21 cellular contexts compared by ENCODE assay signal in genomic region chr4:52628974-52629373, GRCh38. TPM values are rescaled to one million over a fixed set of nuclear protein-coding genes. Genes with fewer than 3 reads are reported as not detected.
DNase-seq lines count a peak whose midpoint lies in the region; ATAC-seq, FAIRE-seq and TF ChIP-seq lines count a peak whose summit lies in the region.
"Had no signal": no experiment of that assay in that cellular context is flagged by ENCODE, and none has a peak within 500 bp of the region (broad histone marks: within the 10 kb centered on the region; RNA-seq: fewer than 3 reads in every experiment).

No MANE protein-coding gene starts in this region.

- POLR2A ChIA-PET in GM12878 (lab: Charles Lee), result no interaction called here

- H3K56ac ChIP-seq in H9 (ENCODE audit: insufficient read length, low read depth, low read length), result no peak overlapping the region

- H2AFZ ChIP-seq in GM12878 (ENCODE audit: control insufficient read depth, low read depth, low read length) (no peak overlapping the region), H9 (ENCODE audit: low read length) (no peak overlapping the region)
- H2AFZ ChIP-seq: GM23248 had no signal

- in situ Hi-C loops in GM12878 (cut with MboI), result no loop called here

- H2BK120ac ChIP-seq in H9 (ENCODE audit: low read depth, low read length, poor library complexity, severe bottlenecking), result no peak overlapping the region

- no peak overlapping the region for H2BK15ac ChIP-seq in H9 (ENCODE audit: low read depth, low read length)

- no peak overlapping the region for H3T11ph ChIP-seq in H9 (ENCODE audit: low read length)

- no peaks in the 10 kb centered on the region for H3K23me2 ChIP-seq in H9 (ENCODE audit: insufficient read length, low read depth, low read length, poor library complexity, severe bottlenecking)

- no peak overlapping the region for H3K23ac ChIP-seq in H9 (ENCODE audit: insufficient read length, low read depth, low read length)

- no peak overlapping the region for H3K14ac ChIP-seq in H9 (ENCODE audit: insufficient read depth, low read length)

- FAIRE-seq in GM12878 (lab: Jason Lieb, UNC), result no peak
- FAIRE-seq: A204.1, G401.6, GM12892, GM18507, HTR-8/SVneo had no signal

- TF ChIP-seq CTCF in ascending aorta (IDR thresholded peaks at IDR 0.05) (no peak), GM12878 (IDR thresholded peaks at IDR 0.05 in 2 of 3, conservative IDR thresholded peaks at IDR 0.05 in 1 of 3; ENCODE audit: control insufficient read depth in 2 of 3, extremely low read depth in 1 of 3, insufficient read depth in 1 of 3, low read depth in 3 of 3, low read length in 3 of 3) (no peak), psoas muscle (IDR thresholded peaks at IDR 0.05) (no peak), thoracic aorta (IDR thresholded peaks at IDR 0.05) (no peak), H9 (conservative IDR thresholded peaks at IDR 0.05) (no peak)

- RAD21 ChIA-PET in GM12878 (lab: Charles Lee; ENCODE audit: unreplicated experiment), result no interaction called here

- H3K9me3 Mint-ChIP-seq in H9, result no peaks in the 10 kb centered on the region
- H3K9me3 Mint-ChIP-seq: CD8-positive, alpha-beta memory T cell had no signal

- H3K36me3 Mint-ChIP-seq in H9 (ENCODE audit: insufficient read depth in 1 of 3, low read depth in 3 of 3), result peaks cover 9 to 47% (median 27%) of the 10 kb centered on the region in 3 experiments; a peak in 6 of 7 replicates
- H3K36me3 Mint-ChIP-seq: CD4-positive, CD25-positive, alpha-beta regulatory T cell had no signal

- no peak overlapping the region for H2BK12ac ChIP-seq in H9 (ENCODE audit: insufficient read length, low read depth, low read length)

- ATAC-seq in GM12878 (no peak), psoas muscle (peak; percentile 65 to 97 (median 80)), thoracic aorta (ENCODE audit: insufficient number of reproducible peaks, low FRiP score, low read depth) (no peak), HG03039 (IDR thresholded peaks at IDR 0.05; ENCODE audit: unreplicated experiment) (no peak)

- no peaks in the 10 kb centered on the region; the same call in 1 of the 2 replicates for H3K79me2 ChIP-seq in GM12878 (ENCODE audit: control insufficient read depth, insufficient read depth, low read length)
- no peaks in the 10 kb centered on the region; the same call in 1 of the 2 replicates for H3K79me2 ChIP-seq in H9 (ENCODE audit: insufficient read depth, low read length)

- H3K27me3 Mint-ChIP-seq in H9 (ENCODE audit: low read depth), result no peaks in the 10 kb centered on the region
- H3K27me3 Mint-ChIP-seq: CD4-positive, CD25-positive, alpha-beta regulatory T cell had no signal

- 98% methylated on average over 2 of the region's 2 CpGs for WGBS in GM12878 (ENCODE audit: insufficient coverage, insufficient replicate concordance, low lambda C conversion rate, missing lambda C conversion rate)
- 14 to 39% (median 25%) methylated on average over 2 of the region's 2 CpGs for WGBS in psoas muscle, 3 donors
- no CpG with 5 or more reads among the region's 2 CpGs for WGBS in H9 (ENCODE audit: extremely low coverage, insufficient read length, low lambda C conversion rate)

- no peak overlapping the region for H4K8ac ChIP-seq in H9 (replicated peaks; ENCODE audit: insufficient read length, low read depth, low read length)

- H3K27ac ChIP-seq in ascending aorta (peak overlapping the region; percentile 42 to 72), GM12878 (ENCODE audit: control insufficient read depth, insufficient read depth) (no peak overlapping the region), psoas muscle (peak overlapping the region; percentile 66), thoracic aorta (peak overlapping the region; percentile 13 to 55), H9 (ENCODE audit: insufficient read length, low read depth, low read length) (no peak overlapping the region)
- H3K27ac ChIP-seq: GM23248 had no signal

- DNase-seq in ascending aorta (ENCODE audit: low spot score in 2 of 2) (no peak), GM12878 (ENCODE audit: low read depth, low spot score) (no peak), psoas muscle (no peak), thoracic aorta (ENCODE audit: low spot score) (no peak), H9 (no peak)
- DNase-seq: ACHN; BE2C; C1 segment of cervical spinal cord; CD4-positive, CD25-positive, alpha-beta regulatory T cell; CD8-positive, alpha-beta memory T cell; COR-L47; DMS 273 treated with DMSO at 0.1 percent for 48 hours; GM23248; HCEC 1CT; IMR-90 had no signal

- H3K4me1 ChIP-seq in ascending aorta, result peaks cover 0 to 4% of the 10 kb centered on the region in 2 donors
- no peaks in the 10 kb centered on the region for H3K4me1 ChIP-seq in GM12878 (ENCODE audit: control insufficient read depth, insufficient read depth, low read length)
- H3K4me1 ChIP-seq in psoas muscle, result peaks cover 21% of the 10 kb centered on the region
- H3K4me1 ChIP-seq in thoracic aorta (ENCODE audit: control insufficient read depth in 1 of 2, low read depth in 2 of 2), result peaks cover 12 to 38% of the 10 kb centered on the region in 2 donors
- no peaks in the 10 kb centered on the region for H3K4me1 ChIP-seq in H9 (ENCODE audit: insufficient read depth, low read length)
- H3K4me1 ChIP-seq: BE2C had no signal

- no peak overlapping the region for H4K91ac ChIP-seq in H9 (ENCODE audit: insufficient read length, low read depth, low read length)

- H2BK20ac ChIP-seq in H9 (ENCODE audit: low read depth, low read length, poor library complexity, severe bottlenecking), result no peak overlapping the region

- H3K27me3 ChIP-seq in ascending aorta, result no peaks in the 10 kb centered on the region
- no peaks in the 10 kb centered on the region for H3K27me3 ChIP-seq in GM12878 (replicated peaks in 1 of 2; ENCODE audit: control insufficient read depth in 2 of 2, insufficient read depth in 2 of 2, low read length in 1 of 2)
- no peaks in the 10 kb centered on the region for H3K27me3 ChIP-seq in psoas muscle (ENCODE audit: insufficient read depth in 3 of 3, low read length in 2 of 3)
- no peaks in the 10 kb centered on the region for H3K27me3 ChIP-seq in thoracic aorta (replicated peaks; ENCODE audit: insufficient read depth)
- H3K27me3 ChIP-seq in H9 (ENCODE audit: insufficient read depth, low read length), result no peaks in the 10 kb centered on the region
- H3K27me3 ChIP-seq: BE2C had no signal

- no peak overlapping the region for H3K9ac ChIP-seq in GM12878 (ENCODE audit: control insufficient read depth, insufficient read depth, low read length)
- no peak overlapping the region for H3K9ac ChIP-seq in H9 (ENCODE audit: extremely low read depth, insufficient read length, low read length)
- H3K9ac ChIP-seq: GM23248 had no signal

- H3K9me3 ChIP-seq in ascending aorta (no peaks in the 10 kb centered on the region), GM12878 (replicated peaks; ENCODE audit: control insufficient read depth, insufficient read depth, low read length) (no peaks in the 10 kb centered on the region), psoas muscle (no peaks in the 10 kb centered on the region), thoracic aorta (no peaks in the 10 kb centered on the region), H9 (ENCODE audit: control insufficient read depth, low read depth, low read length) (no peaks in the 10 kb centered on the region)
- H3K9me3 ChIP-seq: BE2C had no signal

- no peak overlapping the region for H3K4me3 ChIP-seq in ascending aorta
- no peak overlapping the region for H3K4me3 ChIP-seq in GM12878
- H3K4me3 ChIP-seq in psoas muscle, result no peak overlapping the region
- no peak overlapping the region for H3K4me3 ChIP-seq in thoracic aorta
- H3K4me3 ChIP-seq: GM23248 had no signal

- SMC1A ChIA-PET in GM12878 (lab: Charles Lee; ENCODE audit: uncharacterized antibody, unreplicated experiment), result interaction anchor here (1.3 kb wide), 1 partner anchor 15 kb away, joined by 3 read pairs; no protein-coding TSS in a partner anchor

- H3K36me3 ChIP-seq in ascending aorta (no peaks in the 10 kb centered on the region), GM12878 (ENCODE audit: control insufficient read depth in 2 of 2, insufficient read depth in 2 of 2, low read length in 1 of 2) (peaks cover 0 to 3% of the 10 kb centered on the region in 2 experiments; a peak in 3 of 4 replicates), psoas muscle (ENCODE audit: insufficient read depth in 1 of 2, low read depth in 1 of 2) (peaks cover 0 to 21% of the 10 kb centered on the region in 2 donors), thoracic aorta (no peaks in the 10 kb centered on the region)
- H3K36me3 ChIP-seq: BE2C had no signal

- TSS peak; percentile 39 for BruUV-seq in GM12878 (replicated peaks; lab: Mats Ljungman, UMichigan)

- no peak overlapping the region; a peak in 1 of 7 replicates for H3K27ac Mint-ChIP-seq in H9
- H3K27ac Mint-ChIP-seq: CD4-positive, CD25-positive, alpha-beta regulatory T cell; CD8-positive, alpha-beta memory T cell had no signal

- no peak for TF ChIP-seq POLR2A in GM12878 (IDR thresholded peaks at IDR 0.05; ENCODE audit: low read depth, low read length)

- no peaks in the 10 kb centered on the region for H4K20me1 ChIP-seq in GM12878 (ENCODE audit: control insufficient read depth, insufficient read depth)
- no peaks in the 10 kb centered on the region for H4K20me1 ChIP-seq in H9 (ENCODE audit: control insufficient read depth, insufficient read depth, insufficient read length)

- H2AK5ac ChIP-seq in H9 (ENCODE audit: insufficient read length, low read length), result no peak overlapping the region

- H4K5ac ChIP-seq in H9 (ENCODE audit: insufficient read length, low read depth, low read length), result no peak overlapping the region

- H3K4me2 ChIP-seq in GM12878 (ENCODE audit: control insufficient read depth, insufficient read depth) (no peak overlapping the region), H9 (ENCODE audit: insufficient read depth, insufficient read length, low read length) (no peak overlapping the region)

- CTCF ChIA-PET in GM12878 (lab: Yijun Ruan, JAX), result no interaction called here

- TF ChIP-seq RAD21 in GM12878 (IDR thresholded peaks at IDR 0.05; ENCODE audit: insufficient read depth, low read depth, low read length), result no peak

- no peaks in the 10 kb centered on the region for H3K79me1 ChIP-seq in H9 (ENCODE audit: insufficient read depth, low read depth, low read length, poor library complexity, severe bottlenecking)

- intact Hi-C loops in ascending aorta (cut with DNase I) (loop anchor here (1.0 kb wide), 1 partner anchor 30 kb away; the partner anchor contains the start of gene USP46), GM12878 (cut with micrococcal nuclease; ENCODE audit: unreplicated experiment) (no loop called here), psoas muscle (cut with DNase I) (no loop called here)

- TF ChIP-seq EP300 in GM12878 (IDR thresholded peaks at IDR 0.05; ENCODE audit: borderline replicate concordance in 1 of 2, control insufficient read depth in 1 of 2, low read depth in 2 of 2, low read length in 2 of 2), result no peak

- H3K4ac ChIP-seq in H9 (ENCODE audit: low read depth, low read length), result no peak overlapping the region

- no peak overlapping the region for H2BK5ac ChIP-seq in H9 (ENCODE audit: insufficient read length, low read length)

- H3K4me1 Mint-ChIP-seq in H9, result 0 out of 4 replicates have a peak, but pooled peaks cover 0 to 3% of the 10 kb centered on the region in 2 experiments
- H3K4me1 Mint-ChIP-seq: CD4-positive, CD25-positive, alpha-beta regulatory T cell had no signal

- no peak overlapping the region for H3K4me3 Mint-ChIP-seq in H9
- H3K4me3 Mint-ChIP-seq: CD4-positive, CD25-positive, alpha-beta regulatory T cell had no signal

- H3K18ac ChIP-seq in H9 (ENCODE audit: insufficient read length, low read depth, low read length), result no peak overlapping the region

RNA-seq across cellular contexts. Expression of gene USP46, which starts 30.1 kb away (rescaled TPM):
- total RNA-seq in ascending aorta, result 7.5 TPM
- 22.3 and 26.2 TPM in 2 replicates for total RNA-seq in GM12878 (2013; cell fraction: nucleolus; rRNA removed)
- total RNA-seq in GM12878 (2014; rRNA removed), result 6.7 and 8.4 TPM in 2 replicates
- 10.4 and 11.6 TPM in 2 replicates for total RNA-seq in GM12878 (2014; rRNA removed; fragmentation: Illumina TruSeq; extraction: Trizol)
- 18.8 and 20.1 TPM in 2 replicates for total RNA-seq in GM12878 (2021)
- polyA plus RNA-seq in GM12878 (2011; ENCODE audit: low read depth), result 3.1 TPM
- polyA plus RNA-seq in GM12878 (2011; rRNA removed), result 12.4 and 15.6 TPM in 2 replicates
- polyA plus RNA-seq in GM12878 (2011; cell fraction: cytosol; rRNA removed), result 3.8 and 3.9 TPM in 2 replicates
- 9.0 and 12.8 TPM in 2 replicates for polyA plus RNA-seq in GM12878 (2011; cell fraction: nucleus; rRNA removed)
- 4.7 and 6.8 TPM in 2 replicates for polyA plus RNA-seq in GM12878 (2012)
- polyA plus RNA-seq in GM12878 (2014; fragmentation: Illumina TruSeq; extraction: Trizol), result 14.5 and 14.7 TPM in 2 replicates
- 1 to 10 TPM; 5.3 TPM for polyA plus RNA-seq in GM12878 (2014; fragmentation: Nextera tagmentation; extraction: Ambion mirVana)
- polyA plus RNA-seq in GM12878 (2014; rRNA removed), result 7.6 and 8.7 TPM in 2 replicates
- polyA plus RNA-seq in GM12878 (2016; fragmentation: Nextera tagmentation; extraction: Ambion mirVana), result 10 to 100 TPM; 13.1 to 13.2 TPM
- 11.3 and 29.0 TPM in 2 replicates for polyA minus RNA-seq in GM12878 (2011; rRNA and poly(A)+ RNA removed)
- 3.1 and 4.0 TPM in 2 replicates for polyA minus RNA-seq in GM12878 (2011; cell fraction: cytosol; rRNA and poly(A)+ RNA removed)
- 9.1 and 15.4 TPM in 2 replicates for polyA minus RNA-seq in GM12878 (2011; cell fraction: nucleus; rRNA and poly(A)+ RNA removed)
- total RNA-seq in psoas muscle, result 10 to 100 TPM; 12.4 to 28.2 (median 21.3) TPM
- polyA plus RNA-seq in psoas muscle, result 10 to 100 TPM in 1 of 3 donors, 1 to 10 TPM in 2; 3.0 to 13.0 (median 3.0) TPM
- total RNA-seq in thoracic aorta, result 10 to 100 TPM; 12.2 to 15.5 TPM
- total RNA-seq in H9 (2021), result 53.6 and 59.8 TPM in 2 replicates

Comparison
In these comparisons a context has a peak if more than half of its experiments do, and no peak if none do; other contexts are left out.
1. H3K27ac ChIP-seq: peak in ascending aorta (2 of 2), psoas muscle (single experiment) and thoracic aorta (2 of 2); none in GM12878 (single experiment) and H9 (single experiment).
2. ATAC-seq: peak in psoas muscle (4 of 4); none in GM12878 (single experiment), thoracic aorta (single experiment) and HG03039 (single experiment).